ENCODE assay signal across 8 cellular contexts in genomic region chr7:10889266-10889898, GRCh38.
DNase-seq lines count a peak whose midpoint lies in the region; ATAC-seq and TF ChIP-seq lines count a peak whose summit lies in the region.

No MANE protein-coding gene starts in this region.

- no peaks in the 10 kb centered on the region for H3K9me3 Mint-ChIP-seq in activated CD4-positive, alpha-beta T cell treated with anti-CD3 and anti-CD28 coated beads for 36 hours (ENCODE audit: low read depth)
- no peaks in the 10 kb centered on the region for H3K9me3 Mint-ChIP-seq in endodermal cell

- H3K4me3 ChIP-seq in endodermal cell (ENCODE audit: low read length) (no peak overlapping the region), mucosa of descending colon (no peak overlapping the region), testis (no peak overlapping the region)

- CTCF ChIA-PET in activated CD4-positive, alpha-beta T cell treated with anti-CD3 and anti-CD28 coated beads for 36 hours (lab: Charles Lee) = interaction anchor here (0.5 to 1.5 kb wide), 18 partner anchors 9 to 1288 kb away, joined by 3 to 6 read pairs (median 3); no protein-coding TSS in a partner anchor

- H3K9me3 ChIP-seq in endodermal cell (ENCODE audit: control insufficient read depth, low read length) = no peaks in the 10 kb centered on the region
- H3K9me3 ChIP-seq in mucosa of descending colon = no peaks in the 10 kb centered on the region
- H3K9me3 ChIP-seq in testis = no peaks in the 10 kb centered on the region

- H3K27me3 Mint-ChIP-seq in activated CD4-positive, alpha-beta T cell treated with anti-CD3 and anti-CD28 coated beads for 36 hours = no peaks in the 10 kb centered on the region
- H3K27me3 Mint-ChIP-seq in endodermal cell (ENCODE audit: insufficient read depth) = no peaks in the 10 kb centered on the region

- H3K4me1 ChIP-seq in endodermal cell (ENCODE audit: control insufficient read depth, insufficient read depth, low read length) = no peaks in the 10 kb centered on the region
- no peaks in the 10 kb centered on the region for H3K4me1 ChIP-seq in mucosa of descending colon (ENCODE audit: low read depth)
- no peaks in the 10 kb centered on the region for H3K4me1 ChIP-seq in testis

- peaks cover 9% of the 10 kb centered on the region for H3K4me1 Mint-ChIP-seq in activated CD4-positive, alpha-beta T cell treated with anti-CD3 and anti-CD28 coated beads for 36 hours
- no peaks in the 10 kb centered on the region for H3K4me1 Mint-ChIP-seq in endodermal cell

- no peak overlapping the region for H3K27ac Mint-ChIP-seq in activated CD4-positive, alpha-beta T cell treated with anti-CD3 and anti-CD28 coated beads for 36 hours
- H3K27ac Mint-ChIP-seq in endodermal cell = no peak overlapping the region

- H3K27ac ChIP-seq in endodermal cell (ENCODE audit: low read depth, low read length) (no peak overlapping the region), testis (no peak overlapping the region)

- POLR2A ChIA-PET in activated CD4-positive, alpha-beta T cell treated with anti-CD3 and anti-CD28 coated beads for 36 hours (lab: Charles Lee) = no interaction called here

- peak; percentile 97 for ATAC-seq in GM19372 (IDR thresholded peaks at IDR 0.05; ENCODE audit: low read depth, unreplicated experiment)
- peak; percentile 95 for ATAC-seq in HG03342 (IDR thresholded peaks at IDR 0.05; ENCODE audit: unreplicated experiment)
- peak; percentile 80 for ATAC-seq in activated CD4-positive, alpha-beta T cell treated with anti-CD3 and anti-CD28 coated beads for 36 hours
- ATAC-seq in mucosa of descending colon = peak; percentile 68

- peak overlapping the region; percentile 4 for H3K4me3 Mint-ChIP-seq in activated CD4-positive, alpha-beta T cell treated with anti-CD3 and anti-CD28 coated beads for 36 hours
- no peak overlapping the region for H3K4me3 Mint-ChIP-seq in endodermal cell

- no peaks in the 10 kb centered on the region for H3K36me3 ChIP-seq in endodermal cell (ENCODE audit: control insufficient read depth, insufficient read depth, low read length)
- no peaks in the 10 kb centered on the region for H3K36me3 ChIP-seq in mucosa of descending colon (ENCODE audit: low read depth)
- no peaks in the 10 kb centered on the region for H3K36me3 ChIP-seq in testis (ENCODE audit: low read depth, missing control alignments)

- 53 to 78% methylated on average over 7 to 10 of the region's 10 CpGs for WGBS in endodermal cell (ENCODE audit: insufficient coverage in 1 of 2, insufficient read length in 1 of 2), 2 experiments
- 44 to 59% methylated on average over 10 of the region's 10 CpGs for WGBS in testis, 2 donors

- peak; percentile 87 for TF ChIP-seq CTCF in endodermal cell (conservative IDR thresholded peaks at IDR 0.05)
- TF ChIP-seq CTCF in mucosa of descending colon (IDR thresholded peaks at IDR 0.05) = peak; percentile 33
- peak in 2 of 3 experiments; percentile 45 to 57 for TF ChIP-seq CTCF in testis (IDR thresholded peaks at IDR 0.05)

- intact Hi-C loops in activated CD4-positive, alpha-beta T cell treated with anti-CD3 and anti-CD28 coated beads for 36 hours (cut with DNase I, micrococcal nuclease) = loop anchor here (1.0 to 5.0 kb wide), 4 partner anchors 323 to 477 kb away; no protein-coding TSS in a partner anchor
- intact Hi-C loops in mucosa of descending colon (cut with DNase I, micrococcal nuclease) = no loop called here
- intact Hi-C loops in testis (cut with DNase I; ENCODE audit: low total_unique reads) = no loop called here

- no peaks in the 10 kb centered on the region for H3K36me3 Mint-ChIP-seq in activated CD4-positive, alpha-beta T cell treated with anti-CD3 and anti-CD28 coated beads for 36 hours (ENCODE audit: low read depth)
- H3K36me3 Mint-ChIP-seq in endodermal cell (ENCODE audit: low read depth) = no peaks in the 10 kb centered on the region

- H3K27me3 ChIP-seq in endodermal cell (ENCODE audit: control insufficient read depth, insufficient read depth, low read length, poor library complexity, severe bottlenecking) (no peaks in the 10 kb centered on the region), testis (no peaks in the 10 kb centered on the region)

- H3K9ac ChIP-seq in endodermal cell (ENCODE audit: extremely low read depth, low read length, poor library complexity, severe bottlenecking) = no peak overlapping the region

- TF ChIP-seq POLR2A in testis (IDR thresholded peaks at IDR 0.05) = no peak

- DNase-seq in D341Med (ENCODE audit: low spot score) = peak; percentile 78
- DNase-seq in NCI-H2227 (lab: John Stamatoyannopoulos, UW; ENCODE audit: unreplicated experiment) = peak; percentile 69
- DNase-seq in activated CD4-positive, alpha-beta T cell treated with anti-CD3 and anti-CD28 coated beads for 36 hours = peak; percentile 61
- DNase-seq in endodermal cell = peak; percentile 66
- DNase-seq in mucosa of descending colon = peak in 1 of 3 donors; percentile 37
- peak; percentile 58 for DNase-seq in testis

Comparison
In these comparisons a context has a peak if more than half of its experiments do, and no peak if none do; other contexts are left out.
1. CTCF ChIP-seq: peak in every context shown above with its lines; median percentile 87 in endodermal cell; 51 in testis; 33 in mucosa of descending colon.
2. intact Hi-C loops: an anchor here in activated CD4-positive, alpha-beta T cell treated with anti-CD3 and anti-CD28 coated beads for 36 hours (1.0 to 5.0 kb wide); none called in mucosa of descending colon and testis.